Comparison of ENCODE assay signal across 19 cellular contexts in the genomic region with DNA sequence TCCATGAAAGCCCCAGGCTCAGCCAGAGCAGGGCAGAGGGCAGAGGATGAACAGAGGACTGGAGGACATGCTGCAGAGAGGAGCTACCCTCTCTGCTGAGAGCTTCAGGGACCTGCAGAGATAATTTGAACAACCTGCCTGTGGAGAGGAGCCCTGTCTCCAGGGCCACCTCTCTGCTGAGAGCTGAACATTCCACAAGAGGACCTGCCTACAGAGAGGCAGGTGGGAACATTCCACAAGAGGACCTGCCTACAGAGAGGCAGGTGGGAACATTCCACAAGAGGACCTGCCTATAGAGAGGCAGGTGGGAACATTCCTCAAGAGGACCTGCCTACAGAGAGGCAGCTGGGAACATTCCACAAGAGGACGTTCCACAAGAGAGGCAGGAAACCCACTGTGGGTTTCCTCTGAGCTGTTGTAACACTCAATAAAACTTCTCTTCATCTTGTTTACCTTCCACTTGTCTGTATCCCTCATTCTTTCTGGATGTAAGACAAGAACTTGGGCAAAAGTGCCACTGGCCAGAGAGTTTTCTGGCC.
A peak's percentile ranks its signal among the peaks of the same experiment; 100 is the strongest.
DNase-seq lines count a peak whose midpoint lies in the region; ATAC-seq and TF ChIP-seq lines count a peak whose summit lies in the region.
"Had no signal": no experiment of that assay in that cellular context is flagged by ENCODE, and none has a peak within 500 bp of the region (broad histone marks: within the 10 kb centered on the region; RNA-seq: fewer than 3 reads in every experiment).

No MANE protein-coding gene starts in this region.

- H3K4me1 ChIP-seq in Caco-2 = no peaks in the 10 kb centered on the region
- no peaks in the 10 kb centered on the region for H3K4me1 ChIP-seq in upper lobe of right lung
- H3K4me1 ChIP-seq: BLaER1 treated with 17β-estradiol and CSF1 and Interleukin-3, amounts not matched to agents 10 nM and 100 nM had no signal

- H3K27me3 Mint-ChIP-seq in Caco-2 (ENCODE audit: insufficient read depth, unreplicated experiment) = no peaks in the 10 kb centered on the region
- H3K27me3 Mint-ChIP-seq in activated naive CD4-positive, alpha-beta T cell treated with anti-CD3 and anti-CD28 coated beads for 36 hours (ENCODE audit: low read depth) = peaks cover 2% of the 10 kb centered on the region
- H3K27me3 Mint-ChIP-seq: B cell had no signal

- H3K27me3 ChIP-seq in Caco-2 (replicated peaks; ENCODE audit: control insufficient read depth, insufficient read depth, low read length) (no peaks in the 10 kb centered on the region; the same call in 1 of the 2 replicates), upper lobe of right lung (no peaks in the 10 kb centered on the region)
- H3K27me3 ChIP-seq: BLaER1 treated with 17β-estradiol and CSF1 and Interleukin-3, amounts not matched to agents 10 nM and 100 nM had no signal

- H3K36me3 Mint-ChIP-seq in Caco-2 (ENCODE audit: insufficient read depth, unreplicated experiment) = no peaks in the 10 kb centered on the region
- H3K36me3 Mint-ChIP-seq in activated naive CD4-positive, alpha-beta T cell treated with anti-CD3 and anti-CD28 coated beads for 36 hours (ENCODE audit: low read depth) = no peaks in the 10 kb centered on the region
- H3K36me3 Mint-ChIP-seq: CD8-positive, alpha-beta T cell had no signal

- BruUV-seq in Caco-2 (replicated peaks; lab: Mats Ljungman, UMichigan) = no TSS peak

- DNase-seq in Caco-2 (peak; percentile 16 to 49), SW480 (ENCODE audit: low spot score) (peak; percentile 19), islet precursor cell (peak; percentile 64), upper lobe of right lung (no peak), NCI-H82 treated with DMSO at 0.1 percent for 48 hours (lab: John Stamatoyannopoulos, UW; ENCODE audit: unreplicated experiment) (no peak), AML-193 (lab: John Stamatoyannopoulos, UW) (no peak)
- DNase-seq in activated naive CD4-positive, alpha-beta T cell treated with anti-CD3 and anti-CD28 coated beads for 36 hours = no peak
- DNase-seq: 8988T; CD8-positive, alpha-beta T cell; DMS 273 treated with DMSO at 0.1 percent for 48 hours; DMS79; GDM1; GM23248; H7; HFFc6 had no signal

- no peaks in the 10 kb centered on the region for H3K9me3 Mint-ChIP-seq in Caco-2 (ENCODE audit: unreplicated experiment)
- H3K9me3 Mint-ChIP-seq in activated naive CD4-positive, alpha-beta T cell treated with anti-CD3 and anti-CD28 coated beads for 36 hours = peaks cover 2% of the 10 kb centered on the region

- intact Hi-C loops in Caco-2 (cut with micrococcal nuclease; ENCODE audit: unreplicated experiment) = no loop called here
- intact Hi-C loops in upper lobe of right lung (cut with DNase I) = no loop called here
- intact Hi-C loops in activated naive CD4-positive, alpha-beta T cell treated with anti-CD3 and anti-CD28 coated beads for 36 hours (cut with micrococcal nuclease) = no loop called here

- no peak overlapping the region for H3K4me3 Mint-ChIP-seq in Caco-2 (ENCODE audit: unreplicated experiment)
- no peak overlapping the region for H3K4me3 Mint-ChIP-seq in activated naive CD4-positive, alpha-beta T cell treated with anti-CD3 and anti-CD28 coated beads for 36 hours
- H3K4me3 Mint-ChIP-seq: B cell; CD8-positive, alpha-beta T cell; HFFc6 had no signal

- no peak for TF ChIP-seq CTCF in Caco-2 (IDR thresholded peaks at IDR 0.05; ENCODE audit: insufficient read depth in 1 of 2, low read depth in 1 of 2, low read length in 1 of 2, severe bottlenecking in 1 of 2, unreplicated experiment in 1 of 2)
- TF ChIP-seq CTCF in upper lobe of right lung (IDR thresholded peaks at IDR 0.05) = no peak

- H3K36me3 ChIP-seq in Caco-2 (ENCODE audit: control insufficient read depth, insufficient read depth, low read length) (no peaks in the 10 kb centered on the region), upper lobe of right lung (no peaks in the 10 kb centered on the region)
- H3K36me3 ChIP-seq: BLaER1 treated with 17β-estradiol and CSF1 and Interleukin-3, amounts not matched to agents 10 nM and 100 nM had no signal

- no peak overlapping the region for H3K27ac ChIP-seq in upper lobe of right lung
- H3K27ac ChIP-seq: BLaER1 treated with 17β-estradiol and CSF1 and Interleukin-3, amounts not matched to agents 10 nM and 100 nM; GM23248; HL-60 had no signal

- POLR2A ChIA-PET in Caco-2 (lab: Charles Lee) = no interaction called here

- H3K27ac Mint-ChIP-seq in Caco-2 (ENCODE audit: unreplicated experiment) = no peak overlapping the region
- H3K27ac Mint-ChIP-seq in activated naive CD4-positive, alpha-beta T cell treated with anti-CD3 and anti-CD28 coated beads for 36 hours = no peak overlapping the region
- H3K27ac Mint-ChIP-seq: B cell; CD8-positive, alpha-beta T cell; HFFc6 had no signal

- no peaks in the 10 kb centered on the region for H3K9me3 ChIP-seq in Caco-2
- H3K9me3 ChIP-seq in upper lobe of right lung = no peaks in the 10 kb centered on the region
- H3K9me3 ChIP-seq: BLaER1 treated with 17β-estradiol and CSF1 and Interleukin-3, amounts not matched to agents 10 nM and 100 nM had no signal

- CTCF ChIA-PET in Caco-2 (lab: Charles Lee) = no interaction called here
- CTCF ChIA-PET in activated naive CD4-positive, alpha-beta T cell treated with anti-CD3 and anti-CD28 coated beads for 36 hours (lab: Charles Lee) = no interaction called here

- H3K4me1 Mint-ChIP-seq in Caco-2 (ENCODE audit: low read depth, unreplicated experiment) = no peaks in the 10 kb centered on the region
- H3K4me1 Mint-ChIP-seq in activated naive CD4-positive, alpha-beta T cell treated with anti-CD3 and anti-CD28 coated beads for 36 hours (ENCODE audit: low read depth) = no peaks in the 10 kb centered on the region
- H3K4me1 Mint-ChIP-seq: B cell had no signal

- no peak overlapping the region for H3K4me3 ChIP-seq in Caco-2 (ENCODE audit: low read depth, low read length)
- no peak overlapping the region for H3K4me3 ChIP-seq in upper lobe of right lung
- H3K4me3 ChIP-seq: BLaER1 treated with 17β-estradiol and CSF1 and Interleukin-3, amounts not matched to agents 10 nM and 100 nM; GM23248 had no signal

- ATAC-seq in upper lobe of right lung = peak; percentile 54
- ATAC-seq: CD8-positive, alpha-beta T cell; HCT116 had no signal

Comparison
In these comparisons a context has a peak if more than half of its experiments do, and no peak if none do; other contexts are left out.
1. DNase-seq: peak in Caco-2 (2 of 2), SW480 (single experiment) and islet precursor cell (single experiment); none in upper lobe of right lung (single experiment), NCI-H82 treated with DMSO at 0.1 percent for 48 hours (single experiment), activated naive CD4-positive, alpha-beta T cell treated with anti-CD3 and anti-CD28 coated beads for 36 hours (single experiment) and AML-193 (0 of 2).